In genomic region chr12:76813972-76814371, GRCh38 we compare ENCODE assay signal across 17 cellular contexts. TPM values are rescaled to one million over a fixed set of nuclear protein-coding genes. Genes with fewer than 3 reads are reported as not detected.
DNase-seq lines count a peak whose midpoint lies in the region; ATAC-seq, FAIRE-seq and TF ChIP-seq lines count a peak whose summit lies in the region.
"Had no signal": no experiment of that assay in that cellular context is flagged by ENCODE, and none has a peak within 500 bp of the region (broad histone marks: within the 10 kb centered on the region; RNA-seq: fewer than 3 reads in every experiment).

No MANE protein-coding gene starts in this region.

- no peak for FAIRE-seq in K562 (lab: Jason Lieb, UNC)
- FAIRE-seq: GM12892 had no signal

- intact Hi-C loops in K562 (cut with micrococcal nuclease) (no loop called here), left ventricle myocardium superior (cut with micrococcal nuclease) (no loop called here)

- H3K9me3 ChIP-seq in K562 (replicated peaks; ENCODE audit: control insufficient read depth, insufficient read depth, low read depth, low read length) = no peaks in the 10 kb centered on the region
- H3K9me3 ChIP-seq in smooth muscle cell (replicated peaks; ENCODE audit: low read depth) = no peaks in the 10 kb centered on the region
- H3K9me3 ChIP-seq: Caco-2, HAP-1 had no signal

- ATAC-seq in K562 (no peak), left lobe of liver (peak; percentile 42), GM21619 (IDR thresholded peaks at IDR 0.05; ENCODE audit: unreplicated experiment) (no peak), left ventricle myocardium superior (no peak)
- ATAC-seq: CD8-positive, alpha-beta T cell; GM23338 had no signal

- TF ChIP-seq CTCF in K562 (IDR thresholded peaks at IDR 0.05 in 2 of 3, conservative IDR thresholded peaks at IDR 0.05 in 1 of 3; ENCODE audit: insufficient read depth in 2 of 3, low read depth in 1 of 3, low read length in 3 of 3) = no peak
- TF ChIP-seq CTCF in smooth muscle cell (IDR thresholded peaks at IDR 0.05; ENCODE audit: borderline replicate concordance, insufficient read depth, poor library complexity, severe bottlenecking) = no peak

- H3K36me3 ChIP-seq in K562 (ENCODE audit: control insufficient read depth, insufficient read depth, low read length) (peaks cover 45% of the 10 kb centered on the region; the same call in 2 of the 3 replicates), smooth muscle cell (ENCODE audit: low read depth) (no peaks in the 10 kb centered on the region)

- H3K9ac ChIP-seq in K562 (ENCODE audit: insufficient read depth in 1 of 2, low read depth in 2 of 2, low read length in 2 of 2) = no peak overlapping the region
- H3K9ac ChIP-seq in smooth muscle cell (ENCODE audit: low read depth) = no peak overlapping the region

- no peaks in the 10 kb centered on the region for H3K9me1 ChIP-seq in K562 (ENCODE audit: control insufficient read depth, insufficient read depth, low read length)

- H3K4me2 ChIP-seq in K562 (ENCODE audit: insufficient read depth, low read length) (no peak overlapping the region), smooth muscle cell (no peak overlapping the region)
- H3K4me2 ChIP-seq: GM23338 had no signal

- 78% methylated on average over 4 of the region's 4 CpGs for WGBS in K562 (ENCODE audit: insufficient coverage, low coverage, missing lambda C conversion rate)
- 96% methylated on average over 4 of the region's 4 CpGs for WGBS in smooth muscle cell (ENCODE audit: low lambda C conversion rate)

- no peak for TF ChIP-seq RAD21 in K562 (CRISPR knock-in tag; conservative IDR thresholded peaks at IDR 0.05 in 1 of 2, IDR thresholded peaks at IDR 0.05 in 1 of 2)

- DNase-seq in NCI-H226 (peak; percentile 18), K562 (ENCODE audit: extremely low read depth in 1 of 4, low spot score in 3 of 4) (no peak), left lobe of liver (ENCODE audit: low spot score) (no peak), smooth muscle cell (lab: John Stamatoyannopoulos, UW; ENCODE audit: unreplicated experiment) (no peak), left ventricle myocardium superior (no peak), erythroblast (lab: John Stamatoyannopoulos, UW) (no peak)
- DNase-seq: Caco-2; CD4-positive, CD25-positive, alpha-beta regulatory T cell; CD8-positive, alpha-beta T cell; DMS153; DND-41; HFFc6 had no signal

- H3F3A ChIP-seq in smooth muscle cell (ENCODE audit: low read depth) = peaks cover 5% of the 10 kb centered on the region

- CTCF ChIA-PET in K562 (lab: Yijun Ruan, JAX; ENCODE audit: low intra/inter-chr PET ratio) = no interaction called here

- no peak overlapping the region for H3K4me3 ChIP-seq in K562
- no peak overlapping the region for H3K4me3 ChIP-seq in smooth muscle cell
- H3K4me3 ChIP-seq: GM23338, HAP-1 had no signal

- H3K27me3 ChIP-seq in K562 (ENCODE audit: control insufficient read depth in 2 of 2, insufficient read depth in 2 of 2, low read length in 2 of 2) = no peaks in the 10 kb centered on the region
- H3K27me3 ChIP-seq in smooth muscle cell (ENCODE audit: low read depth) = no peaks in the 10 kb centered on the region

- H3K27ac ChIP-seq in K562 (ENCODE audit: extremely low read depth, low read depth, low read length) = no peak overlapping the region
- H3K27ac ChIP-seq in smooth muscle cell (ENCODE audit: low read depth) = peak overlapping the region; percentile 34
- H3K27ac ChIP-seq: C4-2B had no signal

- TF ChIP-seq EP300 in K562 (IDR thresholded peaks at IDR 0.05; ENCODE audit: low read length) = no peak

- no TSS peak for BruUV-seq in K562 (replicated peaks; lab: Mats Ljungman, UMichigan)

- no peak overlapping the region for H2AFZ ChIP-seq in K562 (ENCODE audit: low read depth, low read length)
- no peak overlapping the region for H2AFZ ChIP-seq in smooth muscle cell (ENCODE audit: low read depth)
- H2AFZ ChIP-seq: GM23338 had no signal

- no peak for TF ChIP-seq POLR2A in K562 (conservative IDR thresholded peaks at IDR 0.05)
- no peak for TF ChIP-seq POLR2A in erythroblast (IDR thresholded peaks at IDR 0.05; ENCODE audit: low read length)

- no peaks in the 10 kb centered on the region for H4K20me1 ChIP-seq in K562 (replicated peaks; ENCODE audit: control insufficient read depth, insufficient read depth, low read length)
- H4K20me1 ChIP-seq in smooth muscle cell (ENCODE audit: low read depth) = no peaks in the 10 kb centered on the region

- no peaks in the 10 kb centered on the region for H3K79me2 ChIP-seq in K562 (ENCODE audit: control insufficient read depth, insufficient read depth, low read length)
- H3K79me2 ChIP-seq in smooth muscle cell (ENCODE audit: low read depth) = no peaks in the 10 kb centered on the region

- POLR2A ChIA-PET in K562 (lab: Yijun Ruan, JAX) = no interaction called here

- H3K4me1 ChIP-seq in K562 (replicated peaks in 1 of 2; ENCODE audit: control insufficient read depth in 2 of 2, insufficient read depth in 2 of 2, low read length in 2 of 2) (no peaks in the 10 kb centered on the region), smooth muscle cell (ENCODE audit: low read depth) (no peaks in the 10 kb centered on the region)
- H3K4me1 ChIP-seq: Caco-2, HAP-1 had no signal

- in situ Hi-C loops in K562 (cut with MboI) = no loop called here

TF ChIP-seq in K562, 482 proteins besides CTCF, POLR2A, EP300 and RAD21:
- TF ChIP-seq ARID3B (CRISPR knock-in tag; IDR thresholded peaks at IDR 0.05; ENCODE audit: borderline replicate concordance) (no peak), HDAC8 (tag; IDR thresholded peaks at IDR 0.05) (no peak), CEBPB (tag; IDR thresholded peaks at IDR 0.05) (peak; percentile 35; the same call in 1 of the 2 replicates)

RNA-seq across cellular contexts. Expression of gene ZDHHC17, which starts 50.1 kb away (rescaled TPM):
- 214 and 221 TPM in 2 replicates for total RNA-seq in K562 (2011; cell fraction: chromatin; rRNA removed; ENCODE audit: low replicate concordance)
- total RNA-seq in K562 (2011; cell fraction: nucleolus; rRNA removed) = 85.4 and 123 TPM in 2 replicates
- 120 and 131 TPM in 2 replicates for total RNA-seq in K562 (2011; cell fraction: nucleoplasm; rRNA removed)
- total RNA-seq in K562 (2014; rRNA removed) (20.7 and 36.6 TPM in 2 replicates), K562 (2014; rRNA removed; fragmentation: Illumina TruSeq; extraction: Trizol) (40.0 and 45.5 TPM in 2 replicates), K562 (2015; rRNA removed; fragmentation: Illumina TruSeq; extraction: Trizol) (36.5 and 40.2 TPM in 2 replicates), K562 (2021) (23.8 and 27.5 TPM in 2 replicates), left lobe of liver (9.2 TPM), smooth muscle cell (34.8 and 41.0 TPM in 2 replicates), left ventricle myocardium superior (22.2 TPM)
- polyA plus RNA-seq in K562 (2011; rRNA removed) (52.8 and 66.0 TPM in 2 replicates), K562 (2014; fragmentation: Illumina TruSeq; extraction: Trizol) (20.2 and 25.1 TPM in 2 replicates), K562 (2014; fragmentation: Nextera tagmentation; extraction: Ambion mirVana) (10 to 100 TPM in 1 of 2 experiments, 1 to 10 TPM in 1; 6.7 to 12.4 TPM), K562 (2014; rRNA removed) (26.2 and 31.9 TPM in 2 replicates), smooth muscle cell (12.2 and 12.8 TPM in 2 replicates)
- polyA plus RNA-seq in K562 (2011; cell fraction: cytosol; rRNA removed) = 12.7 and 24.5 TPM in 2 replicates
- polyA plus RNA-seq in K562 (2011; cell fraction: nucleus; rRNA removed) = 148 and 154 TPM in 2 replicates
- 14.1 and 18.5 TPM in 2 replicates for polyA plus RNA-seq in K562 (2012)
- polyA minus RNA-seq in K562 (2011; rRNA and poly(A)+ RNA removed) = 239 and 255 TPM in 2 replicates
- polyA minus RNA-seq in K562 (2011; cell fraction: cytosol; rRNA and poly(A)+ RNA removed) = 33.1 and 42.5 TPM in 2 replicates
- polyA minus RNA-seq in K562 (2011; cell fraction: nucleus; rRNA and poly(A)+ RNA removed) = 127 and 168 TPM in 2 replicates
